20 cellular contexts compared by ENCODE assay signal in the genomic region with DNA sequence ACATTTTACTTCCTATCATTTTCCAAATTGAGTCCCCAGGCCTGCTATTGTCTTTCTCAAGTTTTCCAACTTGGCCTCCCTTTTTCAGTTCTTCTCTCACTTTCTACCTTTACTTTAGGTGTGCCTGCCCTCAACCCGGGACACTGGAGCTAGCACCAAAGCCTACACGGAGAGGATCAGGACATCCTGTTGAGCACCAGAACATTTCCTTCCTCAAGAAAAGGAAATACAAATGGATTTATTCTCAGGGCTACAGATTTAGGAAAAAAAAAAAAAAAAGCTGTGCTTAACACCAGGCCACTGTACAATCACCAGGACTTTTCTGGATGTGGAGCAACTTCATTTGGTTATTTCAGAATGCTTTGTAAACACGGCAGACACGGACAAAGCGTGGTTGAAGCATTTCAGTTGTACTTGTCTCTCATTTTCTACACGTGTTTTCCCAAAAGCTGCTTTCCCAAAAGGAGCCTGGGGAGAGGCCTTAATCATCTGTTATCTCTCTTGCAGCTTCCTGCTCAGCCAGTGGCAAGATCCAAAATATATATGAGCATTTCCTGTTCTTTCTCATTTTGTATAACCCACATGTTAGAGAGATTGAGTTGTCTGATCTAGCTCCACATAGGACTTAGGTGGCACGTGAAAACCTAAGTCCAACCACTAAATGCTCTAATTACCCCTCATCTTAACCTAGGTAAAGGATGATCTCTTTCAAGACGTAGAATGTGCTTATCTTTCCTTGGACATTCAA. TPM values are rescaled to one million over a fixed set of nuclear protein-coding genes. Genes with fewer than 3 reads are reported as not detected.
DNase-seq lines count a peak whose midpoint lies in the region; ATAC-seq and TF ChIP-seq lines count a peak whose summit lies in the region.
"Had no signal": no experiment of that assay in that cellular context is flagged by ENCODE, and none has a peak within 500 bp of the region (broad histone marks: within the 10 kb centered on the region; RNA-seq: fewer than 3 reads in every experiment).

No MANE protein-coding gene starts in this region.

- H3K27ac Mint-ChIP-seq in T-helper 17 cell, result peak overlapping the region; percentile 11
- H3K27ac Mint-ChIP-seq in neural crest cell (ENCODE audit: unreplicated experiment), result peak overlapping the region; percentile 93
- H3K27ac Mint-ChIP-seq: activated CD8-positive, alpha-beta T cell treated with anti-CD3 and anti-CD28 coated beads for 36 hours; activated naive CD4-positive, alpha-beta T cell treated with anti-CD3 and anti-CD28 coated beads, Interleukin-2, amount 50 U/mL, for 24 hours; activated T-cell treated with anti-CD3 and anti-CD28 coated beads, Interleukin-2, amount 50 U/mL, for 24 hours had no signal

- peak; percentile 27 for DNase-seq in EH (ENCODE audit: low read depth)
- DNase-seq in T-helper 17 cell, result no peak
- peak; percentile 94 for DNase-seq in fibroblast of pulmonary artery (ENCODE audit: low read depth)
- DNase-seq in neural crest cell (ENCODE audit: low read depth, low spot score), result no peak
- no peak for DNase-seq in effector CD4-positive, alpha-beta T cell
- DNase-seq in cortex of kidney (lab: John Stamatoyannopoulos, UW), result no peak
- DNase-seq in NCI-H1436 treated with DMSO at 0.1 percent for 48 hours (lab: John Stamatoyannopoulos, UW), result no peak
- DNase-seq: activated CD4-positive, CD25-positive, alpha-beta regulatory T cell; activated CD8-positive, alpha-beta T cell treated with anti-CD3 and anti-CD28 coated beads for 36 hours; activated T-cell treated with anti-CD3 and anti-CD28 coated beads, Interleukin-2, amount 50 U/mL, for 24 hours; Karpas-422; NCI-H1105; NCI-H2107; NCI-H69; SIG-M5; stimulated activated naive CD4-positive, alpha-beta T cell; tibial artery had no signal

- H3K9me3 Mint-ChIP-seq in neural crest cell, result no peaks in the 10 kb centered on the region
- H3K9me3 Mint-ChIP-seq: activated CD8-positive, alpha-beta T cell treated with anti-CD3 and anti-CD28 coated beads for 36 hours; activated naive CD4-positive, alpha-beta T cell treated with anti-CD3 and anti-CD28 coated beads, Interleukin-2, amount 50 U/mL, for 24 hours; activated T-cell treated with anti-CD3 and anti-CD28 coated beads, Interleukin-2, amount 50 U/mL, for 24 hours had no signal

- no peak for TF ChIP-seq CTCF in fibroblast of pulmonary artery (IDR thresholded peaks at IDR 0.05; ENCODE audit: low read length, missing control alignments)
- no peak for TF ChIP-seq CTCF in neural crest cell (conservative IDR thresholded peaks at IDR 0.05)

- H3K27me3 Mint-ChIP-seq in T-helper 17 cell (peaks cover 5% of the 10 kb centered on the region), neural crest cell (ENCODE audit: low read depth) (no peaks in the 10 kb centered on the region)
- H3K27me3 Mint-ChIP-seq: activated CD8-positive, alpha-beta T cell treated with anti-CD3 and anti-CD28 coated beads for 36 hours; activated naive CD4-positive, alpha-beta T cell treated with anti-CD3 and anti-CD28 coated beads, Interleukin-2, amount 50 U/mL, for 24 hours; activated T-cell treated with anti-CD3 and anti-CD28 coated beads, Interleukin-2, amount 50 U/mL, for 24 hours had no signal

- H3K4me3 ChIP-seq in fibroblast of pulmonary artery (replicated peaks; ENCODE audit: low read depth, low read length), result no peak overlapping the region
- H3K4me3 ChIP-seq: tibial artery had no signal

- no peaks in the 10 kb centered on the region for H3K9me3 ChIP-seq in T-helper 17 cell (ENCODE audit: control insufficient read depth, low read length, poor library complexity, severe bottlenecking)
- H3K9me3 ChIP-seq: tibial artery had no signal

- H3K36me3 Mint-ChIP-seq in T-helper 17 cell (ENCODE audit: low read depth) (no peaks in the 10 kb centered on the region), neural crest cell (ENCODE audit: low read depth) (no peaks in the 10 kb centered on the region)
- H3K36me3 Mint-ChIP-seq: activated naive CD4-positive, alpha-beta T cell treated with anti-CD3 and anti-CD28 coated beads, Interleukin-2, amount 50 U/mL, for 24 hours; brain had no signal

- ATAC-seq in T-helper 17 cell, result no peak
- no peak for ATAC-seq in HG02885 (IDR thresholded peaks at IDR 0.05; ENCODE audit: poor library complexity, unreplicated experiment)
- ATAC-seq: activated CD8-positive, alpha-beta T cell treated with anti-CD3 and anti-CD28 coated beads for 36 hours had no signal

- peaks cover 5% of the 10 kb centered on the region for H3K4me1 Mint-ChIP-seq in T-helper 17 cell
- H3K4me1 Mint-ChIP-seq in neural crest cell, result peaks cover 32% of the 10 kb centered on the region
- H3K4me1 Mint-ChIP-seq: activated naive CD4-positive, alpha-beta T cell treated with anti-CD3 and anti-CD28 coated beads, Interleukin-2, amount 50 U/mL, for 24 hours had no signal

- H3K4me3 Mint-ChIP-seq in T-helper 17 cell (no peak overlapping the region), neural crest cell (no peak overlapping the region)
- H3K4me3 Mint-ChIP-seq: activated CD8-positive, alpha-beta T cell treated with anti-CD3 and anti-CD28 coated beads for 36 hours; activated naive CD4-positive, alpha-beta T cell treated with anti-CD3 and anti-CD28 coated beads, Interleukin-2, amount 50 U/mL, for 24 hours; activated T-cell treated with anti-CD3 and anti-CD28 coated beads, Interleukin-2, amount 50 U/mL, for 24 hours; brain had no signal

RNA-seq across cellular contexts. Expression of a gene that starts 15.5 kb away (rescaled TPM):
- total RNA-seq in T-helper 17 cell (10 to 100 TPM; 37.3 to 70.4 TPM), neural crest cell (123 and 147 TPM in 2 replicates)

Comparison
In these comparisons a context has a peak if more than half of its experiments do, and no peak if none do; other contexts are left out.
1. DNase-seq: peak in EH (single experiment) and fibroblast of pulmonary artery (single experiment); none in T-helper 17 cell (0 of 3), neural crest cell (single experiment), effector CD4-positive, alpha-beta T cell (single experiment), cortex of kidney (single experiment) and NCI-H1436 treated with DMSO at 0.1 percent for 48 hours (single experiment).